ENCODE assay signal across 18 cellular contexts in the genomic region with DNA sequence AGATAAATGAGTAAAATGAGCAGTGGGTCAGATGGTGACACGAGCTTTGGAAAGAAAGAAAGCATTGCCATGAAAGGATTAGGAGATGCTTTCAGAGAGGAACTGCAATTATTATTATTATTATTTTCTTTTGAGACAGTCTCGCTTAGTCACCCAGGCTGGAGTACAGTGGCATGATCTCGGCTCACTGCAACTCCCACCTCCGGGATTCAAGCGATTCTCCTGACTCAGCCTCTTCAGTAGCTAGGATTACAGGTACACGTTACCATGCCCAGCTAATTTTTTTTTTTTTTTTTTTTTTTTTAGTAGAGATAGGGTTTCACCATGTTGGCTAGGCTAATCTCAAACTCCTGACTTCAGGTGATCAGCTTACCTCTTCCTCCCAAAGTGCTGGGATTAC.
DNase-seq lines count a peak whose midpoint lies in the region; ATAC-seq and TF ChIP-seq lines count a peak whose summit lies in the region.
"Had no signal": no experiment of that assay in that cellular context is flagged by ENCODE, and none has a peak within 500 bp of the region (broad histone marks: within the 10 kb centered on the region; RNA-seq: fewer than 3 reads in every experiment).

No MANE protein-coding gene starts in this region.

- no peak overlapping the region for H3K23ac ChIP-seq in mesenchymal stem cell (ENCODE audit: low read length in 2 of 2)

- no peak overlapping the region for H3K4me2 ChIP-seq in mesenchymal stem cell (ENCODE audit: low read length, poor library complexity, severe bottlenecking)
- no peak overlapping the region for H3K4me2 ChIP-seq in PC-3 (ENCODE audit: low read length)
- H3K4me2 ChIP-seq: A549 had no signal

- H3K4me3 Mint-ChIP-seq in endodermal cell: no peak overlapping the region
- H3K4me3 Mint-ChIP-seq: B cell, CD14-positive monocyte had no signal

- H3K27ac ChIP-seq in endodermal cell (ENCODE audit: low read depth, low read length) (peak overlapping the region; percentile 96), mesenchymal stem cell (ENCODE audit: low read length, poor library complexity, severe bottlenecking) (no peak overlapping the region), transverse colon (peak overlapping the region in 3 of 4 donors; percentile 28 to 43 (median 42)), PC-3 (ENCODE audit: low read length) (no peak overlapping the region)
- H3K27ac ChIP-seq: A549, RWPE1, SK-N-MC had no signal

- CTCF ChIA-PET in PC-3 (lab: Charles Lee): interaction anchor here (0.6 kb wide), 1 partner anchor 26 kb away, joined by 7 read pairs; no protein-coding TSS in a partner anchor

- H3K4me1 ChIP-seq in endodermal cell (ENCODE audit: control insufficient read depth, insufficient read depth, low read length) (peaks cover 4% of the 10 kb centered on the region), mesenchymal stem cell (ENCODE audit: control insufficient read depth, insufficient read depth, low read depth, low read length) (no peaks in the 10 kb centered on the region), transverse colon (peaks cover 0 to 11% (median 6%) of the 10 kb centered on the region in 4 donors), PC-3 (ENCODE audit: insufficient read depth, low read length) (no peaks in the 10 kb centered on the region)
- H3K4me1 ChIP-seq: A549 had no signal

- H2BK120ac ChIP-seq in mesenchymal stem cell (ENCODE audit: low read depth, low read length): no peak overlapping the region

- TF ChIP-seq CTCF in endodermal cell (conservative IDR thresholded peaks at IDR 0.05) (no peak), transverse colon (IDR thresholded peaks at IDR 0.05) (no peak), PC-3 (conservative IDR thresholded peaks at IDR 0.05; ENCODE audit: low read depth, low read length) (no peak)

- H2AK5ac ChIP-seq in mesenchymal stem cell (ENCODE audit: low read length, severe bottlenecking): no peak overlapping the region

- H2BK12ac ChIP-seq in mesenchymal stem cell (ENCODE audit: low read length in 2 of 2): no peak overlapping the region

- H3K18ac ChIP-seq in mesenchymal stem cell (ENCODE audit: low read depth in 1 of 2, low read length in 2 of 2): no peak overlapping the region

- no peak overlapping the region for H3K9ac ChIP-seq in endodermal cell (ENCODE audit: extremely low read depth, low read length, poor library complexity, severe bottlenecking)
- peak overlapping the region; percentile 38 for H3K9ac ChIP-seq in mesenchymal stem cell (ENCODE audit: low read length)
- no peak overlapping the region for H3K9ac ChIP-seq in PC-3 (ENCODE audit: low read length)

- DNase-seq in amniotic epithelial cell (ENCODE audit: low read depth): peak; percentile 47
- no peak for DNase-seq in endodermal cell
- DNase-seq in mesenchymal stem cell: no peak
- no peak for DNase-seq in transverse colon
- no peak for DNase-seq in PC-3
- DNase-seq in left ventricle myocardium superior: no peak
- DNase-seq in COLO668 (lab: John Stamatoyannopoulos, UW; ENCODE audit: unreplicated experiment): no peak
- DNase-seq: DMS53, GDM1, Karpas-422, NCI-H187, NCI-H510A, SHP77 treated with DMSO at 0.1 percent for 48 hours had no signal

- peaks cover 8% of the 10 kb centered on the region for H3K4me1 Mint-ChIP-seq in endodermal cell
- H3K4me1 Mint-ChIP-seq: B cell, CD14-positive monocyte had no signal

- POLR2A ChIA-PET in PC-3 (lab: Charles Lee; ENCODE audit: unreplicated experiment): no interaction called here

- H3K9me3 Mint-ChIP-seq in endodermal cell: no peaks in the 10 kb centered on the region

- H3K14ac ChIP-seq in mesenchymal stem cell (ENCODE audit: low read length in 2 of 2): no peak overlapping the region

- BruUV-seq in PC-3 (replicated peaks; lab: Mats Ljungman, UMichigan): no TSS peak

- in situ Hi-C loops in transverse colon (cut with MboI; ENCODE audit: low pct_ligation_motif_present in 1 of 4, low pct_unique_long_range_greater_than_20kb in 1 of 4, low sequenced_read_pairs in 3 of 4): no loop called here

- no peaks in the 10 kb centered on the region for H3K79me1 ChIP-seq in mesenchymal stem cell (replicated peaks; ENCODE audit: low read length, poor library complexity, severe bottlenecking)

- intact Hi-C loops in transverse colon (cut with DNase I; ENCODE audit: low total_unique reads): no loop called here
- intact Hi-C loops in PC-3 (cut with micrococcal nuclease): no loop called here
- intact Hi-C loops in left ventricle myocardium superior (cut with micrococcal nuclease): no loop called here

- no peak overlapping the region for H2AFZ ChIP-seq in mesenchymal stem cell (ENCODE audit: low read depth, low read length)
- H2AFZ ChIP-seq in PC-3 (ENCODE audit: low read length): no peak overlapping the region

- H2BK15ac ChIP-seq in mesenchymal stem cell (ENCODE audit: low read depth, poor library complexity, severe bottlenecking): no peak overlapping the region

- no peak overlapping the region for H3K4me3 ChIP-seq in endodermal cell (ENCODE audit: low read length)
- no peak overlapping the region for H3K4me3 ChIP-seq in mesenchymal stem cell (ENCODE audit: insufficient read depth in 1 of 2, low read depth in 1 of 2, low read length in 2 of 2)
- H3K4me3 ChIP-seq in transverse colon: no peak overlapping the region
- no peak overlapping the region for H3K4me3 ChIP-seq in PC-3 (ENCODE audit: low read length)
- H3K4me3 ChIP-seq: A549, SK-N-MC had no signal

- H3K9me2 ChIP-seq in PC-3 (replicated peaks; ENCODE audit: low read length): no peaks in the 10 kb centered on the region

- ATAC-seq in PC-3 (no peak), left ventricle myocardium superior (no peak)
- ATAC-seq: A549 had no signal

- H3K36me3 ChIP-seq in endodermal cell (ENCODE audit: control insufficient read depth, insufficient read depth, low read length) (no peaks in the 10 kb centered on the region), mesenchymal stem cell (ENCODE audit: control insufficient read depth in 1 of 2, insufficient read depth in 2 of 2, low read depth in 1 of 2, low read length in 2 of 2) (peaks cover 0 to 5% of the 10 kb centered on the region in 2 experiments), transverse colon (no peaks in the 10 kb centered on the region), PC-3 (ENCODE audit: low read depth, low read length) (no peaks in the 10 kb centered on the region)

- H3K27me3 ChIP-seq in endodermal cell (ENCODE audit: control insufficient read depth, insufficient read depth, low read length, poor library complexity, severe bottlenecking) (no peaks in the 10 kb centered on the region), mesenchymal stem cell (ENCODE audit: control insufficient read depth in 1 of 2, insufficient read depth in 1 of 2, low read length in 2 of 2) (no peaks in the 10 kb centered on the region), transverse colon (no peaks in the 10 kb centered on the region), PC-3 (ENCODE audit: low read length) (peaks cover 2% of the 10 kb centered on the region; the same call in 1 of the 2 replicates)

- TF ChIP-seq POLR2A in transverse colon (IDR thresholded peaks at IDR 0.05): no peak

- H3K4ac ChIP-seq in mesenchymal stem cell (ENCODE audit: low read depth in 1 of 2, low read length in 2 of 2): no peak overlapping the region

- H4K8ac ChIP-seq in mesenchymal stem cell (ENCODE audit: low read length): no peak overlapping the region

- no peaks in the 10 kb centered on the region for H3K27me3 Mint-ChIP-seq in endodermal cell (ENCODE audit: insufficient read depth)
- H3K27me3 Mint-ChIP-seq: B cell had no signal

- WGBS in endodermal cell (ENCODE audit: insufficient coverage in 1 of 2, insufficient read length in 1 of 2), 2 experiments: 89 to 91% methylated on average over 4 to 5 of the region's 6 CpGs
- 94% methylated on average over 5 of the region's 6 CpGs for WGBS in mesenchymal stem cell
- 73 to 88% methylated on average over 6 of the region's 6 CpGs for WGBS in transverse colon (ENCODE audit: low coverage in 1 of 2), 2 donors

- H3K27ac Mint-ChIP-seq in endodermal cell: no peak overlapping the region
- H3K27ac Mint-ChIP-seq: B cell, CD14-positive monocyte had no signal

- H3K36me3 Mint-ChIP-seq in endodermal cell (ENCODE audit: low read depth): no peaks in the 10 kb centered on the region
- H3K36me3 Mint-ChIP-seq: CD14-positive monocyte had no signal

- no peak for TF ChIP-seq EP300 in transverse colon (IDR thresholded peaks at IDR 0.05; ENCODE audit: low read depth)

- no peaks in the 10 kb centered on the region for H3F3A ChIP-seq in PC-3 (ENCODE audit: low read length, unreplicated experiment)

- H3K9me3 ChIP-seq in endodermal cell (ENCODE audit: control insufficient read depth, low read length) (no peaks in the 10 kb centered on the region), mesenchymal stem cell (ENCODE audit: control insufficient read depth, low read length) (no peaks in the 10 kb centered on the region), transverse colon (no peaks in the 10 kb centered on the region), PC-3 (ENCODE audit: low read length) (no peaks in the 10 kb centered on the region)
- H3K9me3 ChIP-seq: A549 had no signal

- H4K91ac ChIP-seq in mesenchymal stem cell (ENCODE audit: low read length): no peak overlapping the region

- H4K20me1 ChIP-seq in PC-3 (ENCODE audit: low read length): no peaks in the 10 kb centered on the region

- H3K79me2 ChIP-seq in PC-3 (ENCODE audit: low read length): no peaks in the 10 kb centered on the region

- no peak overlapping the region for H2BK5ac ChIP-seq in mesenchymal stem cell (ENCODE audit: low read depth, low read length, poor library complexity, severe bottlenecking)

Comparison
In these comparisons a context has a peak if more than half of its experiments do, and no peak if none do; other contexts are left out.
1. H3K27ac ChIP-seq: peak in endodermal cell (single experiment) and transverse colon (3 of 4); none in mesenchymal stem cell (single experiment) and PC-3 (single experiment).